31 cellular contexts compared by ENCODE assay signal in genomic region chr6:103193413-103193812, GRCh38.
DNase-seq lines count a peak whose midpoint lies in the region; ATAC-seq and TF ChIP-seq lines count a peak whose summit lies in the region.
"Had no signal": no experiment of that assay in that cellular context is flagged by ENCODE, and none has a peak within 500 bp of the region (broad histone marks: within the 10 kb centered on the region; RNA-seq: fewer than 3 reads in every experiment).

No MANE protein-coding gene starts in this region.

- H3K27me3 ChIP-seq in left lung: no peaks in the 10 kb centered on the region
- H3K27me3 ChIP-seq: BLaER1 treated with 17β-estradiol and CSF1 and Interleukin-3, amounts not matched to agents 10 nM and 100 nM; sigmoid colon; thyroid gland had no signal

- H3K27me3 Mint-ChIP-seq in CD14-positive monocyte (ENCODE audit: low read depth in 3 of 3): no peaks in the 10 kb centered on the region
- H3K27me3 Mint-ChIP-seq: IgD-negative memory B cell, memory B cell had no signal

- no peak overlapping the region for H3K4me3 ChIP-seq in left lung
- H3K4me3 ChIP-seq: BLaER1 treated with 17β-estradiol and CSF1 and Interleukin-3, amounts not matched to agents 10 nM and 100 nM; sigmoid colon; thyroid gland had no signal

- peaks cover 0 to 4% (median 1%) of the 10 kb centered on the region in 7 donors for H3K9me3 Mint-ChIP-seq in CD14-positive monocyte
- H3K9me3 Mint-ChIP-seq: nephron progenitor cell had no signal

- H3K4me3 Mint-ChIP-seq in CD14-positive monocyte: no peak overlapping the region
- H3K4me3 Mint-ChIP-seq: activated T-cell treated with anti-CD3 and anti-CD28 coated beads, Interleukin-2, amount 50 U/mL, for 72 hours; IgD-negative memory B cell; memory B cell; nephron progenitor cell had no signal

- no peaks in the 10 kb centered on the region for H3K36me3 ChIP-seq in left lung
- H3K36me3 ChIP-seq: BLaER1 treated with 17β-estradiol and CSF1 and Interleukin-3, amounts not matched to agents 10 nM and 100 nM; sigmoid colon; thyroid gland had no signal

- no peaks in the 10 kb centered on the region for H3K4me1 Mint-ChIP-seq in CD14-positive monocyte
- H3K4me1 Mint-ChIP-seq: IgD-negative memory B cell, memory B cell, nephron progenitor cell had no signal

- H3K27ac Mint-ChIP-seq in CD14-positive monocyte: no peak overlapping the region
- H3K27ac Mint-ChIP-seq: activated T-cell treated with anti-CD3 and anti-CD28 coated beads, Interleukin-2, amount 50 U/mL, for 72 hours; IgD-negative memory B cell; memory B cell; nephron progenitor cell had no signal

- peak; percentile 58 for ATAC-seq in GM19023 (IDR thresholded peaks at IDR 0.05; ENCODE audit: unreplicated experiment)
- peak; percentile 72 for ATAC-seq in HG02759 (IDR thresholded peaks at IDR 0.05; ENCODE audit: unreplicated experiment)
- ATAC-seq in HG03378 (IDR thresholded peaks at IDR 0.05; ENCODE audit: unreplicated experiment): peak; percentile 76
- ATAC-seq in GM18502 (IDR thresholded peaks at IDR 0.05; ENCODE audit: poor library complexity, unreplicated experiment): no peak
- ATAC-seq in left lung: no peak
- ATAC-seq: activated CD4-positive, CD25-positive, alpha-beta regulatory T cell treated with anti-CD3 and anti-CD28 coated beads, Interleukin-2, amount 50 U/mL, for 24 hours; activated T-cell treated with anti-CD3 and anti-CD28 coated beads, Interleukin-2, amount 50 U/mL, for 72 hours; left lobe of liver; Panc1 had no signal

- no peaks in the 10 kb centered on the region for H3K9me3 ChIP-seq in left lung
- H3K9me3 ChIP-seq: BLaER1 treated with 17β-estradiol and CSF1 and Interleukin-3, amounts not matched to agents 10 nM and 100 nM; sigmoid colon; thyroid gland had no signal

- TF ChIP-seq CTCF in left lung (IDR thresholded peaks at IDR 0.05) (no peak), CD14-positive monocyte (IDR thresholded peaks at IDR 0.05) (no peak)

- no peak overlapping the region for H3K27ac ChIP-seq in left lung
- H3K27ac ChIP-seq: BLaER1 treated with 17β-estradiol and CSF1 and Interleukin-3, amounts not matched to agents 10 nM and 100 nM; sigmoid colon; thyroid gland had no signal

- DNase-seq in left lung (no peak), NCI-H2081 treated with DMSO at 0.1 percent for 48 hours (lab: John Stamatoyannopoulos, UW) (no peak), CD14-positive monocyte (ENCODE audit: low spot score) (no peak)
- DNase-seq: activated CD4-positive, alpha-beta T cell treated with anti-CD3 and anti-CD28 coated beads, Interleukin-2, amount 50 U/mL, for 4 hours; activated naive CD4-positive, alpha-beta T cell; activated T-cell treated with anti-CD3 and anti-CD28 coated beads, Interleukin-2, amount 50 U/mL, for 72 hours; central memory CD4-positive, alpha-beta T cell; cortex of kidney; DMS79 treated with DMSO at 0.1 percent for 48 hours; effector memory CD4-positive, alpha-beta T cell; erythroblast; GF-D8; glutamatergic neuron; NCI-H146; NCI-H2107; nephron progenitor cell; Right ventricle myocardium superior; sigmoid colon; stimulated activated CD4-positive, alpha-beta T cell treated with anti-CD3 and anti-CD28 coated beads, Interleukin-4, amount 100 ng/mL, for 1 hour; T-helper 2 cell; thyroid gland had no signal

- H3K36me3 Mint-ChIP-seq in CD14-positive monocyte: no peaks in the 10 kb centered on the region
- H3K36me3 Mint-ChIP-seq: IgD-negative memory B cell, memory B cell had no signal

- H3K4me1 ChIP-seq in left lung: no peaks in the 10 kb centered on the region
- H3K4me1 ChIP-seq: sigmoid colon, thyroid gland had no signal

- intact Hi-C loops in left lung (cut with DNase I): no loop called here
- intact Hi-C loops in CD14-positive monocyte (cut with micrococcal nuclease): no loop called here

Comparison
In these comparisons a context has a peak if more than half of its experiments do, and no peak if none do; other contexts are left out.
1. ATAC-seq: peak in GM19023 (single experiment), HG02759 (single experiment) and HG03378 (single experiment); none in GM18502 (single experiment) and left lung (single experiment).